Comparison of ENCODE assay signal across 32 cellular contexts in the genomic region with DNA sequence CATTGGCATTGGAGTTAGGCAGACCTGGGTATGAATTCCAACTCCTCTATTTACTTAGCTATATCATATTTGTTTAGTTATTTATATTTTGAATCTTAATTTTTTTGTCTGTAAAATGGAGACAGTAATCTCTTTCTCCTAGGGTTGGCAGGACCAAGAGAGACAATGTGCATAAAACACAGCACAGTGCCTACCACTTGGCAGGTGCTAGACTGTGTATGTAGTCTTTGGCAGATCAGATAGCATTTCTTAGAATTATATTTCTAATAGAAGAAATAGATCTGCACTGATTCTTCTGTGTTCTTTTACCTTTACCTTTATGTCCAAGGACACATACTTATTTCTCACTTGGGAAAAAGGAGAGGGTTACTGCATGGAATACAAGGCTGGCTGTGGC.
"Had no signal": no experiment of that assay in that cellular context is flagged by ENCODE, and none has a peak within 500 bp of the region (broad histone marks: within the 10 kb centered on the region; RNA-seq: fewer than 3 reads in every experiment).

No MANE protein-coding gene starts in this region.

- DNase-seq: activated CD4-positive, alpha-beta memory T cell treated with anti-CD3 and anti-CD28 coated beads for 36 hours; activated CD4-positive, alpha-beta T cell treated with anti-CD3 and anti-CD28 coated beads, Interleukin-2, amount 10 ng/mL, durations not matched to agents 24 days and 14 days; activated CD4-positive, CD25-positive, alpha-beta regulatory T cell treated with anti-CD3 and anti-CD28 coated beads, Interleukin-2, amount 50 U/mL, for 72 hours; activated CD8-positive, alpha-beta memory T cell treated with anti-CD3 and anti-CD28 coated beads, Interleukin-2, amount 50 U/mL, for 48 hours; activated naive CD8-positive, alpha-beta T cell treated with anti-CD3 and anti-CD28 coated beads, Interleukin-2, amount 50 U/mL, for 24 hours; activated T-cell treated with anti-CD3 and anti-CD28 coated beads, Interleukin-2, amount 50 U/mL, for 4 hours; amygdala; effector memory CD4-positive, alpha-beta T cell; gastrocnemius medialis; islet precursor cell; left cardiac atrium; mesendoderm; natural killer cell; retina; sigmoid colon; stimulated activated CD4-positive, alpha-beta T cell treated with anti-CD3 and anti-CD28 coated beads, Interleukin-1b, Interleukin-23, amount 100 ng/mL, for 48 hours; stimulated activated CD4-positive, alpha-beta T cell treated with anti-CD3 and anti-CD28 coated beads, Interleukin-4, amount 100 ng/mL, for 4 hours; stimulated activated CD8-positive, alpha-beta memory T cell treated with anti-CD3 and anti-CD28 coated beads, Interleukin-4, amount 100 ng/mL, for 48 hours; stimulated activated naive CD8-positive, alpha-beta T cell treated with anti-CD3 and anti-CD28 coated beads, Interleukin-15, amount 100 ng/mL, for 72 hours; substantia nigra; T-helper 9 cell; WERI-Rb-1 had no signal

- H3K27me3 ChIP-seq: gastrocnemius medialis, hepatocyte, sigmoid colon, upper lobe of left lung had no signal

- H3K36me3 ChIP-seq: gastrocnemius medialis, prostate gland, sigmoid colon, upper lobe of left lung, WERI-Rb-1 had no signal

- H3K4me2 ChIP-seq: hepatocyte, smooth muscle cell had no signal

- H2AFZ ChIP-seq: hepatocyte had no signal

- ATAC-seq: activated naive CD8-positive, alpha-beta T cell treated with anti-CD3 and anti-CD28 coated beads, Interleukin-2, amount 50 U/mL, for 24 hours; activated T-cell treated with anti-CD3 and anti-CD28 coated beads, Interleukin-2, amount 50 U/mL, for 4 hours; activated T-helper 17 cell treated with anti-CD3 and anti-CD28 coated beads, Interleukin-2, amount 50 U/mL, for 72 hours; gastrocnemius medialis; natural killer cell; stimulated activated memory B cell treated with anti-CD40 and anti-IgM and Interleukin-4, amounts not matched to agents 10 μg/mL and 1 μg/mL and 100 μg/mL, for 72 hours; stimulated activated naive CD8-positive, alpha-beta T cell treated with anti-CD3 and anti-CD28 coated beads, Interleukin-15, amount 100 ng/mL, for 72 hours had no signal

- FAIRE-seq: bronchial epithelial cell, colon, TTC549 had no signal

- H3K79me2 ChIP-seq: hepatocyte had no signal

- H3K27ac ChIP-seq: gastrocnemius medialis, hepatocyte, prostate gland, sigmoid colon, WERI-Rb-1 had no signal

- H3K4me3 ChIP-seq: gastrocnemius medialis, hepatocyte, lung, prostate gland, sigmoid colon, smooth muscle cell, upper lobe of left lung had no signal

- H3K4me1 ChIP-seq: gastrocnemius medialis, prostate gland, sigmoid colon, upper lobe of left lung had no signal

- H3K9me3 ChIP-seq: gastrocnemius medialis, prostate gland had no signal
